In the genomic region with DNA sequence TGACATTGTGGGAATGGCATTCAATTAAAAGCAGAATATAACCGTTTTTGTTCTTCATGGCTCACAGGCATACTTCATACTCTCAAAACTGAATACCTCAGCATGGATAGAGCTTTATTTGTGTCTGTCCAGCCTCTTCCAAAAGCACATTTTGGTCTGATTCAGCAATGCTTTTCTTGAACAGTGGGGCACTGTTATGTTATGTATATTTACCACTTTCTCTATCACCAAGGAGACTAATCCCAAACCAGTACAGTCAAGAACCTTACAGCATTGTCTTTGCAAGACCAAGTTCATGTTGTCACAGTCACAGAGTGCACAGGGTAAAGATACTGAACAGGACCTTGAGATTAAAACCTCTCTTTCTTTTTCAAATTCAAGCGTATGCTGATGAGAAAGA, we compare ENCODE assay signal across 17 cellular contexts.
DNase-seq lines count a peak whose midpoint lies in the region; ATAC-seq and TF ChIP-seq lines count a peak whose summit lies in the region.
"Had no signal": no experiment of that assay in that cellular context is flagged by ENCODE, and none has a peak within 500 bp of the region (broad histone marks: within the 10 kb centered on the region; RNA-seq: fewer than 3 reads in every experiment).

No MANE protein-coding gene starts in this region.

- TF ChIP-seq CTCF in left lung (IDR thresholded peaks at IDR 0.05) (no peak), retinal pigment epithelial cell (conservative IDR thresholded peaks at IDR 0.05; ENCODE audit: low read depth, low read length) (no peak)

- H3K36me3 ChIP-seq in left lung, result peaks cover 0 to 25% of the 10 kb centered on the region in 2 donors
- H3K36me3 ChIP-seq: SJCRH30 had no signal

- intact Hi-C loops in left lung (cut with DNase I), result no loop called here

- H3K4me3 ChIP-seq in left lung (no peak overlapping the region), retinal pigment epithelial cell (ENCODE audit: low read length) (no peak overlapping the region)
- H3K4me3 ChIP-seq: SJCRH30 had no signal

- H3K27me3 ChIP-seq in left lung, result no peaks in the 10 kb centered on the region
- H3K27me3 ChIP-seq: SJCRH30 had no signal

- H3K27ac ChIP-seq in left lung, result no peak overlapping the region
- H3K27ac ChIP-seq: C4-2B, SJCRH30 had no signal

- DNase-seq in NCI-H82 (lab: John Stamatoyannopoulos, UW), result peak; percentile 6
- no peak for DNase-seq in NCI-H82 treated with DMSO at 0.1 percent for 48 hours (lab: John Stamatoyannopoulos, UW; ENCODE audit: unreplicated experiment)
- DNase-seq in astrocyte of the hippocampus (ENCODE audit: low read depth, low spot score), result peak; percentile 15
- DNase-seq in left lung, result no peak
- peak; percentile 76 for DNase-seq in retinal pigment epithelial cell (ENCODE audit: low read depth)
- DNase-seq in T1000 (lab: John Stamatoyannopoulos, UW), result no peak
- DNase-seq in CD1c-positive myeloid dendritic cell (ENCODE audit: extremely low spot score), result no peak
- DNase-seq: COR-L47, KBM-7, NCI-H1092, NCI-H2107, NCI-H446, NCI-H69, RPMI8226, SJCRH30 had no signal

- H3K4me1 ChIP-seq in left lung, result no peaks in the 10 kb centered on the region
- H3K4me1 ChIP-seq: SJCRH30 had no signal

- ATAC-seq in left lung (peak; percentile 25), SK-N-SH treated with all-trans-retinoic acid at 6 μM for 48 hours (no peak)

- H3K9me3 ChIP-seq in left lung, result no peaks in the 10 kb centered on the region
- H3K9me3 ChIP-seq: SJCRH30 had no signal

TF ChIP-seq in SK-N-SH treated with all-trans-retinoic acid at 6 μM for 48 hours, 23 proteins besides CTCF, POLR2A, EP300 and RAD21:
- TF ChIP-seq ZNF8 (CRISPR knock-in tag; IDR thresholded peaks at IDR 0.05) (no peak), TOX (CRISPR knock-in tag; IDR thresholded peaks at IDR 0.05; ENCODE audit: borderline replicate concordance) (no peak), POU6F1 (CRISPR knock-in tag; IDR thresholded peaks at IDR 0.05; ENCODE audit: borderline replicate concordance, low read depth) (no peak)

Comparison
In these comparisons a context has a peak if more than half of its experiments do, and no peak if none do; other contexts are left out.
1. DNase-seq: peak in NCI-H82 (single experiment), astrocyte of the hippocampus (single experiment) and retinal pigment epithelial cell (single experiment); none in NCI-H82 treated with DMSO at 0.1 percent for 48 hours (single experiment), left lung (0 of 2), T1000 (single experiment) and CD1c-positive myeloid dendritic cell (single experiment).